ENCODE assay signal across 28 cellular contexts in genomic region chr1:24666794-24667193, GRCh38.
"Had no signal": no experiment of that assay in that cellular context is flagged by ENCODE, and none has a peak within 500 bp of the region (broad histone marks: within the 10 kb centered on the region; RNA-seq: fewer than 3 reads in every experiment).

No MANE protein-coding gene starts in this region.

- H3K4me3 Mint-ChIP-seq: activated CD4-positive, alpha-beta memory T cell treated with anti-CD3 and anti-CD28 coated beads, Interleukin-2, amount 10 ng/mL, durations not matched to agents 7 days and 5 days; activated CD4-positive, alpha-beta T cell treated with anti-CD3 and anti-CD28 coated beads, Interleukin-2, amount 10 ng/mL, durations not matched to agents 7 days and 5 days; activated naive CD4-positive, alpha-beta T cell treated with anti-CD3 and anti-CD28 coated beads for 36 hours; activated naive CD8-positive, alpha-beta T cell treated with anti-CD3 and anti-CD28 coated beads, Interleukin-2, amount 10 ng/mL, durations not matched to agents 7 days and 5 days; activated T-cell treated with anti-CD3 and anti-CD28 coated beads, Interleukin-2, amount 50 U/mL, for 24 hours; activated T-cell treated with anti-CD3 and anti-CD28 coated beads, Interleukin-2, amount 50 U/mL, for 72 hours; central memory CD8-positive, alpha-beta T cell; effector memory CD8-positive, alpha-beta T cell; WTC11 had no signal

- H3K27me3 ChIP-seq: brain microvascular endothelial cell, esophagus squamous epithelium, gastroesophageal sphincter had no signal

- H3K4me1 ChIP-seq: esophagus squamous epithelium, gastroesophageal sphincter had no signal

- H3K9me3 Mint-ChIP-seq: activated CD4-positive, alpha-beta memory T cell treated with anti-CD3 and anti-CD28 coated beads, Interleukin-2, amount 10 ng/mL, durations not matched to agents 7 days and 5 days; activated CD4-positive, alpha-beta T cell treated with anti-CD3 and anti-CD28 coated beads, Interleukin-2, amount 10 ng/mL, durations not matched to agents 7 days and 5 days; activated naive CD4-positive, alpha-beta T cell treated with anti-CD3 and anti-CD28 coated beads for 36 hours; activated naive CD4-positive, alpha-beta T cell treated with anti-CD3 and anti-CD28 coated beads, Interleukin-2, amount 50 U/mL, for 72 hours; activated naive CD8-positive, alpha-beta T cell treated with anti-CD3 and anti-CD28 coated beads, Interleukin-2, amount 10 ng/mL, durations not matched to agents 7 days and 5 days; activated T-cell treated with anti-CD3 and anti-CD28 coated beads, Interleukin-2, amount 50 U/mL, for 24 hours; activated T-cell treated with anti-CD3 and anti-CD28 coated beads, Interleukin-2, amount 50 U/mL, for 72 hours; central memory CD8-positive, alpha-beta T cell; effector memory CD8-positive, alpha-beta T cell; WTC11 had no signal

- H3K4me3 ChIP-seq: esophagus squamous epithelium, gastroesophageal sphincter had no signal

- H3K27me3 Mint-ChIP-seq: activated CD4-positive, alpha-beta memory T cell treated with anti-CD3 and anti-CD28 coated beads, Interleukin-2, amount 10 ng/mL, durations not matched to agents 7 days and 5 days; activated CD4-positive, alpha-beta T cell treated with anti-CD3 and anti-CD28 coated beads, Interleukin-2, amount 10 ng/mL, durations not matched to agents 7 days and 5 days; activated naive CD8-positive, alpha-beta T cell treated with anti-CD3 and anti-CD28 coated beads, Interleukin-2, amount 10 ng/mL, durations not matched to agents 7 days and 5 days; activated T-cell treated with anti-CD3 and anti-CD28 coated beads, Interleukin-2, amount 50 U/mL, for 24 hours; central memory CD8-positive, alpha-beta T cell; effector memory CD8-positive, alpha-beta T cell had no signal

- H3K9me3 ChIP-seq: esophagus squamous epithelium, gastroesophageal sphincter had no signal

- ATAC-seq: activated naive CD4-positive, alpha-beta T cell treated with anti-CD3 and anti-CD28 coated beads, Interleukin-2, amount 50 U/mL, for 72 hours; activated T-cell treated with anti-CD3 and anti-CD28 coated beads, Interleukin-2, amount 50 U/mL, for 72 hours; effector memory CD8-positive, alpha-beta T cell; gastroesophageal sphincter; WTC11 had no signal

- H3K27ac ChIP-seq: brain microvascular endothelial cell, epithelial cell of prostate, esophagus squamous epithelium, gastroesophageal sphincter had no signal

- H3K4me1 Mint-ChIP-seq: activated CD4-positive, alpha-beta T cell treated with anti-CD3 and anti-CD28 coated beads, Interleukin-2, amount 10 ng/mL, durations not matched to agents 7 days and 5 days; WTC11 had no signal

- H3K27ac Mint-ChIP-seq: activated CD4-positive, alpha-beta memory T cell treated with anti-CD3 and anti-CD28 coated beads, Interleukin-2, amount 10 ng/mL, durations not matched to agents 7 days and 5 days; activated CD4-positive, alpha-beta T cell treated with anti-CD3 and anti-CD28 coated beads, Interleukin-2, amount 10 ng/mL, durations not matched to agents 7 days and 5 days; activated naive CD4-positive, alpha-beta T cell treated with anti-CD3 and anti-CD28 coated beads for 36 hours; activated naive CD4-positive, alpha-beta T cell treated with anti-CD3 and anti-CD28 coated beads, Interleukin-2, amount 50 U/mL, for 72 hours; activated naive CD8-positive, alpha-beta T cell treated with anti-CD3 and anti-CD28 coated beads, Interleukin-2, amount 10 ng/mL, durations not matched to agents 7 days and 5 days; activated T-cell treated with anti-CD3 and anti-CD28 coated beads, Interleukin-2, amount 50 U/mL, for 24 hours; activated T-cell treated with anti-CD3 and anti-CD28 coated beads, Interleukin-2, amount 50 U/mL, for 72 hours; effector memory CD8-positive, alpha-beta T cell; WTC11 had no signal

- DNase-seq: activated CD4-positive, alpha-beta memory T cell treated with anti-CD3 and anti-CD28 coated beads, Interleukin-2, amount 10 ng/mL, durations not matched to agents 7 days and 5 days; activated CD4-positive, alpha-beta T cell treated with anti-CD3 and anti-CD28 coated beads for 1 hour; activated CD4-positive, alpha-beta T cell treated with anti-CD3 and anti-CD28 coated beads for 4 hours; activated CD4-positive, alpha-beta T cell treated with anti-CD3 and anti-CD28 coated beads, Interleukin-2, amount 10 ng/mL, durations not matched to agents 7 days and 5 days; activated CD4-positive, alpha-beta T cell treated with anti-CD3 and anti-CD28 coated beads, Interleukin-2, amount 50 U/mL, for 4 hours; activated CD8-positive, alpha-beta memory T cell treated with anti-CD3 and anti-CD28 coated beads, Interleukin-2, amount 50 U/mL, for 48 hours; activated effector memory CD4-positive, alpha-beta T cell treated with Interleukin-2 at 50 U/mL for 16 hours; activated gamma-delta T cell treated with Interleukin-2 at 50 U/mL for 16 hours; activated naive CD4-positive, alpha-beta T cell treated with anti-CD3 and anti-CD28 coated beads for 36 hours; activated naive CD8-positive, alpha-beta T cell treated with anti-CD3 and anti-CD28 coated beads, Interleukin-2, amount 10 ng/mL, durations not matched to agents 7 days and 5 days; activated T-cell treated with anti-CD3 and anti-CD28 coated beads for 4 hours; activated T-cell treated with anti-CD3 and anti-CD28 coated beads, Interleukin-2, amount 50 U/mL, for 24 hours; activated T-cell treated with anti-CD3 and anti-CD28 coated beads, Interleukin-2, amount 50 U/mL, for 72 hours; anterior cingulate cortex; brain microvascular endothelial cell; cortex of kidney; dermis blood vessel endothelial cell; effector CD4-positive, alpha-beta T cell; effector memory CD8-positive, alpha-beta T cell; esophagus squamous epithelium; foreskin melanocyte; T-helper 1 cell; T-helper 2 cell had no signal
